In genomic region chr7:127802845-127803244, GRCh38 we compare ENCODE assay signal across 36 cellular contexts.
"Had no signal": no experiment of that assay in that cellular context is flagged by ENCODE, and none has a peak within 500 bp of the region (broad histone marks: within the 10 kb centered on the region; RNA-seq: fewer than 3 reads in every experiment).

No MANE protein-coding gene starts in this region.

- FAIRE-seq: astrocyte, colon, TTC549 had no signal

- H3K4me3 ChIP-seq: body of pancreas, breast epithelium had no signal

- H3K4me3 Mint-ChIP-seq: activated B cell treated with CpG ODN at 0.5 μM for 24 hours; activated CD4-positive, alpha-beta memory T cell treated with anti-CD3 and anti-CD28 coated beads for 36 hours; activated CD4-positive, alpha-beta T cell treated with anti-CD3 and anti-CD28 coated beads, Interleukin-2, amount 10 ng/mL, durations not matched to agents 24 days and 14 days; activated CD8-positive, alpha-beta T cell treated with anti-CD3 and anti-CD28 coated beads for 36 hours; activated naive CD4-positive, alpha-beta T cell treated with anti-CD3 and anti-CD28 coated beads, Interleukin-2, amount 10 ng/mL, durations not matched to agents 7 days and 5 days; activated naive CD4-positive, alpha-beta T cell treated with anti-CD3 and anti-CD28 coated beads, Interleukin-2, amount 50 U/mL, for 24 hours; activated naive CD8-positive, alpha-beta T cell; activated naive CD8-positive, alpha-beta T cell treated with anti-CD3 and anti-CD28 coated beads, Interleukin-2, amount 10 ng/mL, durations not matched to agents 7 days and 5 days; activated naive CD8-positive, alpha-beta T cell treated with anti-CD3 and anti-CD28 coated beads, Interleukin-2, amount 50 U/mL, for 24 hours; activated T-cell treated with anti-CD3 and anti-CD28 coated beads, Interleukin-2, amount 50 U/mL, for 4 hours; activated T-cell treated with anti-CD3 and anti-CD28 coated beads, Interleukin-2, amount 50 U/mL, for 72 hours; activated T-helper 1 cell treated with anti-CD3 and anti-CD28 coated beads, Interleukin-12 subunit alpha, Interleukin-12 subunit beta, Interleukin-2, Interleukin-4 antibody, amounts not matched to agents 30 ng/mL and 10 ng/mL and 1 ng/mL, durations not matched to agents 14 hours and 24 hours and 36 hours; activated T-helper 17 cell treated with anti-CD3 and anti-CD28 coated beads, Interleukin-2, amount 50 U/mL, for 72 hours; T-helper 1 cell treated with Interleukin-12 subunit alpha and Interleukin-12 subunit beta and Interleukin-4 antibody, amounts not matched to agents 30 μg/mL and 1 μg/mL, for 36 hours; T-helper 2 cell treated with Interferon-gamma antibody and Interleukin-4, amounts not matched to agents 5 μg/mL and 100 μg/mL, for 36 hours had no signal

- ATAC-seq: activated CD8-positive, alpha-beta T cell treated with anti-CD3 and anti-CD28 coated beads for 36 hours; activated naive CD8-positive, alpha-beta T cell treated with anti-CD3 and anti-CD28 coated beads, Interleukin-2, amount 50 U/mL, for 24 hours; activated T-cell treated with anti-CD3 and anti-CD28 coated beads, Interleukin-2, amount 50 U/mL, for 4 hours; activated T-cell treated with anti-CD3 and anti-CD28 coated beads, Interleukin-2, amount 50 U/mL, for 72 hours; activated T-helper 17 cell treated with anti-CD3 and anti-CD28 coated beads, Interleukin-2, amount 50 U/mL, for 72 hours; body of pancreas had no signal

- H3K27ac Mint-ChIP-seq: activated B cell treated with CpG ODN at 0.5 μM for 24 hours; activated CD4-positive, alpha-beta memory T cell treated with anti-CD3 and anti-CD28 coated beads for 36 hours; activated CD4-positive, alpha-beta T cell treated with anti-CD3 and anti-CD28 coated beads, Interleukin-2, amount 10 ng/mL, durations not matched to agents 24 days and 14 days; activated CD8-positive, alpha-beta T cell treated with anti-CD3 and anti-CD28 coated beads for 36 hours; activated naive CD4-positive, alpha-beta T cell treated with anti-CD3 and anti-CD28 coated beads, Interleukin-2, amount 10 ng/mL, durations not matched to agents 7 days and 5 days; activated naive CD4-positive, alpha-beta T cell treated with anti-CD3 and anti-CD28 coated beads, Interleukin-2, amount 50 U/mL, for 24 hours; activated naive CD8-positive, alpha-beta T cell; activated naive CD8-positive, alpha-beta T cell treated with anti-CD3 and anti-CD28 coated beads, Interleukin-2, amount 10 ng/mL, durations not matched to agents 7 days and 5 days; activated naive CD8-positive, alpha-beta T cell treated with anti-CD3 and anti-CD28 coated beads, Interleukin-2, amount 50 U/mL, for 24 hours; activated T-cell treated with anti-CD3 and anti-CD28 coated beads, Interleukin-2, amount 50 U/mL, for 72 hours; activated T-helper 1 cell treated with anti-CD3 and anti-CD28 coated beads, Interleukin-12 subunit alpha, Interleukin-12 subunit beta, Interleukin-2, Interleukin-4 antibody, amounts not matched to agents 30 ng/mL and 10 ng/mL and 1 ng/mL, durations not matched to agents 14 hours and 24 hours and 36 hours; activated T-helper 17 cell treated with anti-CD3 and anti-CD28 coated beads, Interleukin-2, amount 50 U/mL, for 72 hours; T-helper 1 cell treated with Interleukin-12 subunit alpha and Interleukin-12 subunit beta and Interleukin-4 antibody, amounts not matched to agents 30 μg/mL and 1 μg/mL, for 36 hours; T-helper 2 cell treated with Interferon-gamma antibody and Interleukin-4, amounts not matched to agents 5 μg/mL and 100 μg/mL, for 36 hours had no signal

- DNase-seq: activated B cell treated with CpG ODN at 0.5 μM for 24 hours; activated CD4-positive, alpha-beta memory T cell treated with anti-CD3 and anti-CD28 coated beads for 36 hours; activated CD4-positive, alpha-beta T cell treated with anti-CD3 and anti-CD28 coated beads for 4 hours; activated CD4-positive, alpha-beta T cell treated with anti-CD3 and anti-CD28 coated beads, Interleukin-2, amount 10 ng/mL, durations not matched to agents 24 days and 14 days; activated CD4-positive, alpha-beta T cell treated with anti-CD3 and anti-CD28 coated beads, Interleukin-2, amount 50 U/mL, for 1 hour; activated CD4-positive, alpha-beta T cell treated with anti-CD3 and anti-CD28 coated beads, Interleukin-2, amount 50 U/mL, for 4 hours; activated CD4-positive, CD25-positive, alpha-beta regulatory T cell treated with anti-CD3 and anti-CD28 coated beads, Interleukin-2, amount 50 U/mL, for 72 hours; activated CD8-positive, alpha-beta memory T cell treated with anti-CD3 and anti-CD28 coated beads, Interleukin-2, amount 50 U/mL, for 4 hours; activated CD8-positive, alpha-beta T cell treated with anti-CD3 and anti-CD28 coated beads for 36 hours; activated effector memory CD4-positive, alpha-beta T cell treated with anti-CD3 and anti-CD28 coated beads, Interleukin-2, amount 50 U/mL, for 16 hours; activated gamma-delta T cell treated with Interleukin-2 at 50 U/mL for 16 hours; activated naive CD4-positive, alpha-beta T cell; activated naive CD4-positive, alpha-beta T cell treated with anti-CD3 and anti-CD28 coated beads, Interleukin-2, amount 10 ng/mL, durations not matched to agents 7 days and 5 days; activated naive CD8-positive, alpha-beta T cell treated with anti-CD3 and anti-CD28 coated beads, Interleukin-2, amount 10 ng/mL, durations not matched to agents 7 days and 5 days; activated naive CD8-positive, alpha-beta T cell treated with anti-CD3 and anti-CD28 coated beads, Interleukin-2, amount 50 U/mL, for 24 hours; activated T-cell treated with anti-CD3 and anti-CD28 coated beads for 4 hours; activated T-cell treated with anti-CD3 and anti-CD28 coated beads, Interleukin-2, amount 50 U/mL, for 1 hour; activated T-cell treated with anti-CD3 and anti-CD28 coated beads, Interleukin-2, amount 50 U/mL, for 4 hours; activated T-cell treated with anti-CD3 and anti-CD28 coated beads, Interleukin-2, amount 50 U/mL, for 72 hours; aorta; body of pancreas; brain microvascular endothelial cell; central memory CD4-positive, alpha-beta T cell; T-helper 2 cell; T-helper 9 cell had no signal

- H3K9me3 ChIP-seq: body of pancreas, breast epithelium had no signal

- H3K9me3 Mint-ChIP-seq: activated B cell treated with CpG ODN at 0.5 μM for 24 hours; activated CD4-positive, alpha-beta memory T cell treated with anti-CD3 and anti-CD28 coated beads for 36 hours; activated CD4-positive, alpha-beta T cell treated with anti-CD3 and anti-CD28 coated beads, Interleukin-2, amount 10 ng/mL, durations not matched to agents 24 days and 14 days; activated CD8-positive, alpha-beta T cell treated with anti-CD3 and anti-CD28 coated beads for 36 hours; activated naive CD4-positive, alpha-beta T cell treated with anti-CD3 and anti-CD28 coated beads, Interleukin-2, amount 10 ng/mL, durations not matched to agents 7 days and 5 days; activated naive CD4-positive, alpha-beta T cell treated with anti-CD3 and anti-CD28 coated beads, Interleukin-2, amount 50 U/mL, for 24 hours; activated naive CD8-positive, alpha-beta T cell treated with anti-CD3 and anti-CD28 coated beads, Interleukin-2, amount 10 ng/mL, durations not matched to agents 7 days and 5 days; activated naive CD8-positive, alpha-beta T cell treated with anti-CD3 and anti-CD28 coated beads, Interleukin-2, amount 50 U/mL, for 24 hours; activated T-cell treated with anti-CD3 and anti-CD28 coated beads, Interleukin-2, amount 50 U/mL, for 4 hours; activated T-cell treated with anti-CD3 and anti-CD28 coated beads, Interleukin-2, amount 50 U/mL, for 72 hours; activated T-helper 1 cell treated with anti-CD3 and anti-CD28 coated beads, Interleukin-12 subunit alpha, Interleukin-12 subunit beta, Interleukin-2, Interleukin-4 antibody, amounts not matched to agents 30 ng/mL and 10 ng/mL and 1 ng/mL, durations not matched to agents 14 hours and 24 hours and 36 hours; activated T-helper 17 cell treated with anti-CD3 and anti-CD28 coated beads, Interleukin-2, amount 50 U/mL, for 72 hours; T-helper 1 cell treated with Interleukin-12 subunit alpha and Interleukin-12 subunit beta and Interleukin-4 antibody, amounts not matched to agents 30 μg/mL and 1 μg/mL, for 36 hours; T-helper 2 cell treated with Interferon-gamma antibody and Interleukin-4, amounts not matched to agents 5 μg/mL and 100 μg/mL, for 36 hours had no signal

- H3K36me3 ChIP-seq: breast epithelium had no signal

- H3K27me3 ChIP-seq: body of pancreas, brain microvascular endothelial cell, breast epithelium had no signal

- H3K27me3 Mint-ChIP-seq: activated B cell treated with CpG ODN at 0.5 μM for 24 hours; activated CD4-positive, alpha-beta memory T cell treated with anti-CD3 and anti-CD28 coated beads for 36 hours; activated CD4-positive, alpha-beta T cell treated with anti-CD3 and anti-CD28 coated beads, Interleukin-2, amount 10 ng/mL, durations not matched to agents 24 days and 14 days; activated CD8-positive, alpha-beta T cell treated with anti-CD3 and anti-CD28 coated beads for 36 hours; activated naive CD4-positive, alpha-beta T cell treated with anti-CD3 and anti-CD28 coated beads, Interleukin-2, amount 10 ng/mL, durations not matched to agents 7 days and 5 days; activated naive CD4-positive, alpha-beta T cell treated with anti-CD3 and anti-CD28 coated beads, Interleukin-2, amount 50 U/mL, for 24 hours; activated naive CD8-positive, alpha-beta T cell; activated naive CD8-positive, alpha-beta T cell treated with anti-CD3 and anti-CD28 coated beads, Interleukin-2, amount 10 ng/mL, durations not matched to agents 7 days and 5 days; activated naive CD8-positive, alpha-beta T cell treated with anti-CD3 and anti-CD28 coated beads, Interleukin-2, amount 50 U/mL, for 24 hours; activated T-helper 17 cell treated with anti-CD3 and anti-CD28 coated beads, Interleukin-2, amount 50 U/mL, for 72 hours had no signal

- H3K27ac ChIP-seq: body of pancreas, brain microvascular endothelial cell, breast epithelium, VCaP had no signal
